Comparison of ENCODE assay signal across 19 cellular contexts in genomic region chr6:2982464-2983121, GRCh38. TPM values are rescaled to one million over a fixed set of nuclear protein-coding genes. Genes with fewer than 3 reads are reported as not detected.
A peak's percentile ranks its signal among the peaks of the same experiment; 100 is the strongest.
DNase-seq lines count a peak whose midpoint lies in the region; ATAC-seq and TF ChIP-seq lines count a peak whose summit lies in the region.
"Had no signal": no experiment of that assay in that cellular context is flagged by ENCODE, and none has a peak within 500 bp of the region (broad histone marks: within the 10 kb centered on the region; RNA-seq: fewer than 3 reads in every experiment).

No MANE protein-coding gene starts in this region.

- peaks cover 5 to 9% of the 10 kb centered on the region in 2 donors for H3K4me1 Mint-ChIP-seq in stimulated activated naive B cell treated with anti-CD40 and anti-IgM and Interleukin-4, amounts not matched to agents 10 μg/mL and 1 μg/mL and 100 μg/mL, for 72 hours

- H3K27me3 ChIP-seq in ascending aorta (no peaks in the 10 kb centered on the region), right cardiac atrium (ENCODE audit: control insufficient read depth, insufficient read depth) (no peaks in the 10 kb centered on the region)
- H3K27me3 ChIP-seq: dorsolateral prefrontal cortex had no signal

- H3K4me3 ChIP-seq in ascending aorta (no peak overlapping the region), right cardiac atrium (ENCODE audit: low read length) (no peak overlapping the region)

- H3K9me3 ChIP-seq in ascending aorta: no peaks in the 10 kb centered on the region
- H3K9me3 ChIP-seq in right cardiac atrium (ENCODE audit: control insufficient read depth, low read length): no peaks in the 10 kb centered on the region

- no peak overlapping the region for H3K4me3 Mint-ChIP-seq in stimulated activated naive B cell treated with anti-CD40 and anti-IgM and Interleukin-4, amounts not matched to agents 10 μg/mL and 1 μg/mL and 100 μg/mL, for 72 hours
- H3K4me3 Mint-ChIP-seq: activated CD4-positive, alpha-beta T cell treated with anti-CD3 and anti-CD28 coated beads, Interleukin-2, amount 10 ng/mL, durations not matched to agents 24 days and 14 days; activated T-helper 1 cell treated with anti-CD3 and anti-CD28 coated beads, Interleukin-12 subunit alpha, Interleukin-12 subunit beta, Interleukin-2, Interleukin-4 antibody, amounts not matched to agents 30 ng/mL and 10 ng/mL and 1 ng/mL, durations not matched to agents 14 hours and 24 hours and 36 hours; natural killer cell; T-helper 1 cell treated with Interleukin-12 subunit alpha and Interleukin-12 subunit beta and Interleukin-4 antibody, amounts not matched to agents 30 μg/mL and 1 μg/mL, for 36 hours had no signal

- no peak for TF ChIP-seq CTCF in ascending aorta (IDR thresholded peaks at IDR 0.05)

- WGBS in right cardiac atrium: 75% methylated on average over 4 of the region's 4 CpGs

- H3K4me1 ChIP-seq in ascending aorta (peaks cover 10 to 11% of the 10 kb centered on the region in 2 donors), right cardiac atrium (ENCODE audit: control insufficient read depth, insufficient read depth, low read length) (peaks cover 10% of the 10 kb centered on the region)

- no peaks in the 10 kb centered on the region for H3K9me3 Mint-ChIP-seq in stimulated activated naive B cell treated with anti-CD40 and anti-IgM and Interleukin-4, amounts not matched to agents 10 μg/mL and 1 μg/mL and 100 μg/mL, for 72 hours
- H3K9me3 Mint-ChIP-seq: activated CD4-positive, alpha-beta T cell treated with anti-CD3 and anti-CD28 coated beads, Interleukin-2, amount 10 ng/mL, durations not matched to agents 24 days and 14 days; activated T-helper 1 cell treated with anti-CD3 and anti-CD28 coated beads, Interleukin-12 subunit alpha, Interleukin-12 subunit beta, Interleukin-2, Interleukin-4 antibody, amounts not matched to agents 30 ng/mL and 10 ng/mL and 1 ng/mL, durations not matched to agents 14 hours and 24 hours and 36 hours; natural killer cell; T-helper 1 cell treated with Interleukin-12 subunit alpha and Interleukin-12 subunit beta and Interleukin-4 antibody, amounts not matched to agents 30 μg/mL and 1 μg/mL, for 36 hours had no signal

- H3K27ac ChIP-seq in ascending aorta (peak overlapping the region; percentile 82 to 87), right cardiac atrium (ENCODE audit: low read length) (peak overlapping the region; percentile 19)

- peaks cover 30 to 32% of the 10 kb centered on the region in 2 donors for H3K27me3 Mint-ChIP-seq in stimulated activated naive B cell treated with anti-CD40 and anti-IgM and Interleukin-4, amounts not matched to agents 10 μg/mL and 1 μg/mL and 100 μg/mL, for 72 hours

- peak overlapping the region; percentile 72 for H3K27ac Mint-ChIP-seq in stimulated activated naive B cell treated with anti-CD40 and anti-IgM and Interleukin-4, amounts not matched to agents 10 μg/mL and 1 μg/mL and 100 μg/mL, for 72 hours
- H3K27ac Mint-ChIP-seq: activated CD4-positive, alpha-beta T cell treated with anti-CD3 and anti-CD28 coated beads, Interleukin-2, amount 10 ng/mL, durations not matched to agents 24 days and 14 days; activated T-helper 1 cell treated with anti-CD3 and anti-CD28 coated beads, Interleukin-12 subunit alpha, Interleukin-12 subunit beta, Interleukin-2, Interleukin-4 antibody, amounts not matched to agents 30 ng/mL and 10 ng/mL and 1 ng/mL, durations not matched to agents 14 hours and 24 hours and 36 hours; natural killer cell; T-helper 1 cell treated with Interleukin-12 subunit alpha and Interleukin-12 subunit beta and Interleukin-4 antibody, amounts not matched to agents 30 μg/mL and 1 μg/mL, for 36 hours had no signal

- peak; percentile 61 for DNase-seq in CD1c-positive myeloid dendritic cell (ENCODE audit: extremely low spot score)
- DNase-seq in ascending aorta (ENCODE audit: low spot score in 2 of 2): no peak
- no peak for DNase-seq in right cardiac atrium
- DNase-seq in stimulated activated naive B cell treated with anti-CD40 and anti-IgM and Interleukin-4, amounts not matched to agents 10 μg/mL and 1 μg/mL and 100 μg/mL, for 72 hours: no peak
- no peak for DNase-seq in NCI-H524 (lab: John Stamatoyannopoulos, UW)
- no peak for DNase-seq in stimulated activated naive CD8-positive, alpha-beta T cell treated with anti-CD3 and anti-CD28 coated beads, Interleukin-15, Interleukin-2, amounts not matched to agents 100 U/mL and 50 U/mL, for 24 hours
- DNase-seq: activated CD4-positive, alpha-beta T cell treated with anti-CD3 and anti-CD28 coated beads, Interleukin-2, amount 10 ng/mL, durations not matched to agents 24 days and 14 days; amniotic stem cell; DMS153; dorsolateral prefrontal cortex; GOT3; Karpas-422; natural killer cell; NCI-H1694; stimulated activated naive CD4-positive, alpha-beta T cell treated with Interleukin-2 at 50 U/mL for 16 hours had no signal

- ATAC-seq in right cardiac atrium (peak in 1 of 2 donors; percentile 64), GM19023 (IDR thresholded peaks at IDR 0.05; ENCODE audit: unreplicated experiment) (no peak), HG02678 (IDR thresholded peaks at IDR 0.05; ENCODE audit: unreplicated experiment) (no peak)
- ATAC-seq in stimulated activated naive B cell treated with anti-CD40 and anti-IgM and Interleukin-4, amounts not matched to agents 10 μg/mL and 1 μg/mL and 100 μg/mL, for 72 hours (replicated peaks): no peak
- no peak for ATAC-seq in stimulated activated naive CD8-positive, alpha-beta T cell treated with anti-CD3 and anti-CD28 coated beads, Interleukin-15, Interleukin-2, amounts not matched to agents 100 U/mL and 50 U/mL, for 24 hours
- ATAC-seq: natural killer cell had no signal

- H3K36me3 Mint-ChIP-seq in stimulated activated naive B cell treated with anti-CD40 and anti-IgM and Interleukin-4, amounts not matched to agents 10 μg/mL and 1 μg/mL and 100 μg/mL, for 72 hours: no peaks in the 10 kb centered on the region
- H3K36me3 Mint-ChIP-seq: natural killer cell had no signal

- intact Hi-C loops in ascending aorta (cut with DNase I) (no loop called here), right cardiac atrium (cut with DNase I) (loop anchor here in 2 of 4 donors (10.0 kb wide), 2 partner anchors 48 to 138 kb away; partner anchors contain the start of gene SERPINB1 (in 1 of the 2))

- H3K36me3 ChIP-seq in ascending aorta: no peaks in the 10 kb centered on the region

RNA-seq across cellular contexts. Expression of gene SERPINB6, which starts 11.2 kb away (rescaled TPM):
- total RNA-seq in ascending aorta (222 TPM), right cardiac atrium (100 to 1,000 TPM; 181 to 265 (median 207) TPM)
- 172 TPM for polyA plus RNA-seq in right cardiac atrium

RNA-seq across cellular contexts. Expression of gene NQO2, which starts 17.1 kb away (rescaled TPM):
- 7.7 TPM for total RNA-seq in ascending aorta
- 10 to 100 TPM; 38.1 to 60.6 (median 46.8) TPM for total RNA-seq in right cardiac atrium
- polyA plus RNA-seq in right cardiac atrium: 71.0 TPM
